Comparison of ENCODE assay signal across 10 cellular contexts in genomic region chr15:74172751-74173544, GRCh38. TPM values are rescaled to one million over a fixed set of nuclear protein-coding genes. Genes with fewer than 3 reads are reported as not detected.
DNase-seq lines count a peak whose midpoint lies in the region; ATAC-seq and TF ChIP-seq lines count a peak whose summit lies in the region.
"Had no signal": no experiment of that assay in that cellular context is flagged by ENCODE, and none has a peak within 500 bp of the region (broad histone marks: within the 10 kb centered on the region; RNA-seq: fewer than 3 reads in every experiment).

No MANE protein-coding gene starts in this region.

- H3K27ac ChIP-seq in ACC112 (ENCODE audit: low read depth, low read length), result peak overlapping the region; percentile 28; the same call in 1 of the 2 replicates
- H3K27ac ChIP-seq in RWPE2 (ENCODE audit: poor library complexity, severe bottlenecking), result no peak overlapping the region
- H3K27ac ChIP-seq in neural progenitor cell, result no peak overlapping the region

- H3K27me3 ChIP-seq in ACC112 (ENCODE audit: insufficient read depth, low read length), result no peaks in the 10 kb centered on the region
- no peaks in the 10 kb centered on the region for H3K27me3 ChIP-seq in RWPE2 (ENCODE audit: insufficient read depth, poor library complexity, severe bottlenecking)
- no peaks in the 10 kb centered on the region for H3K27me3 ChIP-seq in neural progenitor cell

- no peak overlapping the region for H3K9ac ChIP-seq in neural progenitor cell

- peaks cover 17% of the 10 kb centered on the region for H3K27me3 Mint-ChIP-seq in glutamatergic neuron (ENCODE audit: unreplicated experiment)
- H3K27me3 Mint-ChIP-seq in neural progenitor cell (ENCODE audit: insufficient read depth, low read depth), result peaks cover 17% of the 10 kb centered on the region
- peaks cover 54% of the 10 kb centered on the region for H3K27me3 Mint-ChIP-seq in Calu3 (ENCODE audit: unreplicated experiment)
- H3K27me3 Mint-ChIP-seq in activated CD8-positive, alpha-beta T cell treated with anti-CD3 and anti-CD28 coated beads for 36 hours, result no peaks in the 10 kb centered on the region
- H3K27me3 Mint-ChIP-seq: stimulated activated naive CD8-positive, alpha-beta T cell treated with anti-CD3 and anti-CD28 coated beads, Interleukin-15, Interleukin-2, amounts not matched to agents 100 ng/mL and 50 ng/mL, for 24 hours had no signal

- TF ChIP-seq CTCF in RWPE2 (IDR thresholded peaks at IDR 0.05; ENCODE audit: poor library complexity, severe bottlenecking), result no peak
- no peak for TF ChIP-seq CTCF in glutamatergic neuron (IDR thresholded peaks at IDR 0.05; ENCODE audit: partially characterized antibody, unreplicated experiment)
- TF ChIP-seq CTCF in neural progenitor cell (IDR thresholded peaks at IDR 0.05), result no peak
- TF ChIP-seq CTCF in Calu3 (IDR thresholded peaks at IDR 0.05; ENCODE audit: unreplicated experiment), result no peak
- TF ChIP-seq CTCF in activated CD8-positive, alpha-beta T cell treated with anti-CD3 and anti-CD28 coated beads for 36 hours (IDR thresholded peaks at IDR 0.05), result no peak

- H2AFZ ChIP-seq in ACC112 (ENCODE audit: low read length, unreplicated experiment), result peak overlapping the region; percentile 99
- peak overlapping the region; percentile 93 for H2AFZ ChIP-seq in neural progenitor cell (replicated peaks)

- H3K27ac Mint-ChIP-seq in glutamatergic neuron (ENCODE audit: unreplicated experiment) (peak overlapping the region; percentile 10), neural progenitor cell (peak overlapping the region; percentile 95), Calu3 (ENCODE audit: unreplicated experiment) (no peak overlapping the region)
- H3K27ac Mint-ChIP-seq in activated CD8-positive, alpha-beta T cell treated with anti-CD3 and anti-CD28 coated beads for 36 hours, result no peak overlapping the region
- H3K27ac Mint-ChIP-seq: progenitor cell of endocrine pancreas; stimulated activated naive CD8-positive, alpha-beta T cell treated with anti-CD3 and anti-CD28 coated beads, Interleukin-15, Interleukin-2, amounts not matched to agents 100 ng/mL and 50 ng/mL, for 24 hours had no signal

- CTCF ChIA-PET in Calu3 (lab: Charles Lee), result no interaction called here
- CTCF ChIA-PET in activated CD8-positive, alpha-beta T cell treated with anti-CD3 and anti-CD28 coated beads for 36 hours (lab: Charles Lee), result no interaction called here

- POLR2A ChIA-PET in activated CD8-positive, alpha-beta T cell treated with anti-CD3 and anti-CD28 coated beads for 36 hours (lab: Charles Lee), result interaction anchor here (0.6 kb wide), 1 partner anchor 119 kb away, joined by 3 read pairs; no protein-coding TSS in a partner anchor

- H3K4me2 ChIP-seq in neural progenitor cell, result peak overlapping the region; percentile 42

- no peaks in the 10 kb centered on the region for H4K20me1 ChIP-seq in neural progenitor cell (ENCODE audit: low read depth)

- BruUV-seq in Calu3 (replicated peaks; lab: Mats Ljungman, UMichigan), result no TSS peak

- H3K9me3 Mint-ChIP-seq in glutamatergic neuron (ENCODE audit: unreplicated experiment) (peaks cover 9% of the 10 kb centered on the region), neural progenitor cell (peaks cover 3% of the 10 kb centered on the region), Calu3 (ENCODE audit: low read depth, unreplicated experiment) (no peaks in the 10 kb centered on the region)
- H3K9me3 Mint-ChIP-seq in activated CD8-positive, alpha-beta T cell treated with anti-CD3 and anti-CD28 coated beads for 36 hours, result no peaks in the 10 kb centered on the region
- H3K9me3 Mint-ChIP-seq: stimulated activated naive CD8-positive, alpha-beta T cell treated with anti-CD3 and anti-CD28 coated beads, Interleukin-15, Interleukin-2, amounts not matched to agents 100 ng/mL and 50 ng/mL, for 24 hours had no signal

- DNase-seq in RWPE2 (ENCODE audit: low spot score) (peak; percentile 51), glutamatergic neuron (peak; percentile 57), neural progenitor cell (ENCODE audit: low spot score) (peak; percentile 43), Calu3 (no peak), NCI-H82 (lab: John Stamatoyannopoulos, UW) (no peak)
- DNase-seq in stimulated activated naive CD4-positive, alpha-beta T cell (lab: John Stamatoyannopoulos, UW), result no peak
- DNase-seq in activated CD8-positive, alpha-beta T cell treated with anti-CD3 and anti-CD28 coated beads for 36 hours, result no peak

- H3K4me3 ChIP-seq in ACC112 (ENCODE audit: low read depth, low read length) (peak overlapping the region; percentile 70), RWPE2 (ENCODE audit: severe bottlenecking) (no peak overlapping the region), neural progenitor cell (no peak overlapping the region)

- no peaks in the 10 kb centered on the region for H3K36me3 ChIP-seq in ACC112 (ENCODE audit: insufficient read depth, low read length)
- no peaks in the 10 kb centered on the region for H3K36me3 ChIP-seq in RWPE2 (ENCODE audit: low read depth)
- no peaks in the 10 kb centered on the region for H3K36me3 ChIP-seq in neural progenitor cell

- H3K4me3 Mint-ChIP-seq in glutamatergic neuron (ENCODE audit: unreplicated experiment), result peak overlapping the region; percentile 22
- H3K4me3 Mint-ChIP-seq in neural progenitor cell, result no peak overlapping the region
- H3K4me3 Mint-ChIP-seq in Calu3 (ENCODE audit: low read depth, unreplicated experiment), result no peak overlapping the region
- H3K4me3 Mint-ChIP-seq in activated CD8-positive, alpha-beta T cell treated with anti-CD3 and anti-CD28 coated beads for 36 hours, result no peak overlapping the region
- H3K4me3 Mint-ChIP-seq: stimulated activated naive CD8-positive, alpha-beta T cell treated with anti-CD3 and anti-CD28 coated beads, Interleukin-15, Interleukin-2, amounts not matched to agents 100 ng/mL and 50 ng/mL, for 24 hours had no signal

- peaks cover 49% of the 10 kb centered on the region for H3K4me1 Mint-ChIP-seq in glutamatergic neuron (ENCODE audit: low read depth, unreplicated experiment)
- peaks cover 72% of the 10 kb centered on the region for H3K4me1 Mint-ChIP-seq in neural progenitor cell
- peaks cover 7% of the 10 kb centered on the region for H3K4me1 Mint-ChIP-seq in Calu3 (ENCODE audit: low read depth, unreplicated experiment)
- H3K4me1 Mint-ChIP-seq in activated CD8-positive, alpha-beta T cell treated with anti-CD3 and anti-CD28 coated beads for 36 hours (ENCODE audit: low read depth), result no peaks in the 10 kb centered on the region

- intact Hi-C loops in Calu3 (cut with micrococcal nuclease; ENCODE audit: unreplicated experiment), result no loop called here
- intact Hi-C loops in activated CD8-positive, alpha-beta T cell treated with anti-CD3 and anti-CD28 coated beads for 36 hours (cut with micrococcal nuclease), result no loop called here

- H3K79me2 ChIP-seq in ACC112 (ENCODE audit: control insufficient read depth, insufficient read depth, low read length, unreplicated experiment), result no peaks in the 10 kb centered on the region
- no peaks in the 10 kb centered on the region for H3K79me2 ChIP-seq in neural progenitor cell (ENCODE audit: low read depth)

- H3F3A ChIP-seq in neural progenitor cell (ENCODE audit: low read depth), result peaks cover 6% of the 10 kb centered on the region

- ATAC-seq in RWPE2 (ENCODE audit: low read depth), result no peak
- ATAC-seq in activated CD8-positive, alpha-beta T cell treated with anti-CD3 and anti-CD28 coated beads for 36 hours, result no peak

- H3K36me3 Mint-ChIP-seq in glutamatergic neuron (ENCODE audit: unreplicated experiment) (no peaks in the 10 kb centered on the region), neural progenitor cell (no peaks in the 10 kb centered on the region), Calu3 (ENCODE audit: insufficient read depth, unreplicated experiment) (peaks cover 7% of the 10 kb centered on the region)
- H3K36me3 Mint-ChIP-seq in activated CD8-positive, alpha-beta T cell treated with anti-CD3 and anti-CD28 coated beads for 36 hours (ENCODE audit: low read depth), result no peaks in the 10 kb centered on the region

- H3K9me3 ChIP-seq in RWPE2 (ENCODE audit: severe bottlenecking) (no peaks in the 10 kb centered on the region), neural progenitor cell (ENCODE audit: low read depth) (no peaks in the 10 kb centered on the region)

- peaks cover 31% of the 10 kb centered on the region for H3K4me1 ChIP-seq in ACC112 (ENCODE audit: control insufficient read depth, insufficient read depth, low read length, unreplicated experiment)
- H3K4me1 ChIP-seq in RWPE2 (ENCODE audit: insufficient read depth, poor library complexity, severe bottlenecking), result peaks cover 4% of the 10 kb centered on the region
- H3K4me1 ChIP-seq in neural progenitor cell, result peaks cover 23% of the 10 kb centered on the region

RNA-seq across cellular contexts. Expression of gene ISLR, which starts 0.6 kb away (rescaled TPM):
- total RNA-seq in glutamatergic neuron (ENCODE audit: unreplicated experiment) (1.2 TPM), neural progenitor cell (ENCODE audit: low replicate concordance) (0.68 TPM in 1 of 2 replicates, not detected in the other), Calu3 (2022) (not detected in 2 replicates)
- total RNA-seq in activated CD8-positive, alpha-beta T cell treated with anti-CD3 and anti-CD28 coated beads for 36 hours, result not detected
- total RNA-seq: progenitor cell of endocrine pancreas had no signal

RNA-seq across cellular contexts. Expression of gene STRA6, which starts 29.6 kb away (rescaled TPM):
- total RNA-seq in glutamatergic neuron (ENCODE audit: unreplicated experiment), result 8.4 TPM
- total RNA-seq in neural progenitor cell (ENCODE audit: low replicate concordance), result 3.1 and 5.9 TPM in 2 replicates
- total RNA-seq in Calu3 (2022), result 5.9 and 8.4 TPM in 2 replicates
- under 1 TPM; 0.51 to 0.72 TPM for total RNA-seq in activated CD8-positive, alpha-beta T cell treated with anti-CD3 and anti-CD28 coated beads for 36 hours

RNA-seq across cellular contexts. Expression of gene ISLR2, which starts 42.6 kb away (rescaled TPM):
- 21.1 TPM for total RNA-seq in glutamatergic neuron (ENCODE audit: unreplicated experiment)
- not detected in 2 replicates for total RNA-seq in neural progenitor cell (ENCODE audit: low replicate concordance)
- not detected in 2 replicates for total RNA-seq in Calu3 (2022)
- total RNA-seq in activated CD8-positive, alpha-beta T cell treated with anti-CD3 and anti-CD28 coated beads for 36 hours, result not detected

Comparison
In these comparisons a context has a peak if more than half of its experiments do, and no peak if none do; other contexts are left out.
1. DNase-seq: peak in RWPE2 (single experiment), glutamatergic neuron (single experiment) and neural progenitor cell (single experiment); none in stimulated activated naive CD4-positive, alpha-beta T cell (0 of 6), Calu3 (single experiment), NCI-H82 (single experiment) and activated CD8-positive, alpha-beta T cell treated with anti-CD3 and anti-CD28 coated beads for 36 hours (single experiment).
2. H3K27ac Mint-ChIP-seq: peak in glutamatergic neuron (single experiment) and neural progenitor cell (single experiment); none in Calu3 (single experiment) and activated CD8-positive, alpha-beta T cell treated with anti-CD3 and anti-CD28 coated beads for 36 hours (single experiment).
3. RNA of gene ISLR2, which starts 42.6 kb away (total RNA-seq): 21.1 TPM in glutamatergic neuron (single experiment); not detected in activated CD8-positive, alpha-beta T cell treated with anti-CD3 and anti-CD28 coated beads for 36 hours, not detected in neural progenitor cell and not detected in Calu3; every median in the first group is over 10 times any median in the second.